17 cellular contexts compared by ENCODE assay signal in genomic region chr14:103544627-103545218, GRCh38. TPM values are rescaled to one million over a fixed set of nuclear protein-coding genes. Genes with fewer than 3 reads are reported as not detected.
DNase-seq lines count a peak whose midpoint lies in the region; ATAC-seq and TF ChIP-seq lines count a peak whose summit lies in the region.
"Had no signal": no experiment of that assay in that cellular context is flagged by ENCODE, and none has a peak within 500 bp of the region (broad histone marks: within the 10 kb centered on the region; RNA-seq: fewer than 3 reads in every experiment).

No MANE protein-coding gene starts in this region.

- no peaks in the 10 kb centered on the region for H3K9me3 ChIP-seq in lower lobe of right lung
- H3K9me3 ChIP-seq in stomach smooth muscle (ENCODE audit: control insufficient read depth in 2 of 2, low read length in 2 of 2) = no peaks in the 10 kb centered on the region
- H3K9me3 ChIP-seq: upper lobe of right lung had no signal

- H3K27ac Mint-ChIP-seq in brain = peak overlapping the region; percentile 97 to 100 (median 99)
- H3K27ac Mint-ChIP-seq: activated CD4-positive, alpha-beta memory T cell treated with anti-CD3 and anti-CD28 coated beads for 36 hours; activated naive CD8-positive, alpha-beta T cell; HFFc6 had no signal

- DNase-seq in Daoy (ENCODE audit: low read depth) (peak; percentile 4), lower lobe of right lung (no peak), NCI-H2081 (lab: John Stamatoyannopoulos, UW) (no peak), NCI-H2029 treated with DMSO at 0.1 percent for 48 hours (lab: John Stamatoyannopoulos, UW) (no peak), mesendoderm (no peak)
- DNase-seq: activated CD4-positive, alpha-beta memory T cell treated with anti-CD3 and anti-CD28 coated beads for 36 hours; HFFc6; naive B cell; NCI-H1048; NCI-H2081 treated with DMSO at 0.1 percent for 48 hours; T-helper 1 cell; upper lobe of right lung had no signal

- H2AK5ac ChIP-seq in mesendoderm (ENCODE audit: low read length) = no peak overlapping the region

- no peak overlapping the region for H2BK120ac ChIP-seq in mesendoderm (ENCODE audit: low read depth, low read length)

- H3K9me3 Mint-ChIP-seq in brain = no peaks in the 10 kb centered on the region
- H3K9me3 Mint-ChIP-seq: activated CD4-positive, alpha-beta memory T cell treated with anti-CD3 and anti-CD28 coated beads for 36 hours; HFFc6; naive B cell had no signal

- no peak overlapping the region for H3K4me3 ChIP-seq in lower lobe of right lung
- H3K4me3 ChIP-seq in stomach smooth muscle (ENCODE audit: low read length in 2 of 2) = no peak overlapping the region
- H3K4me3 ChIP-seq in mesendoderm (ENCODE audit: low read length) = no peak overlapping the region
- H3K4me3 ChIP-seq: lung, upper lobe of right lung had no signal

- peaks cover 3% of the 10 kb centered on the region for H3K27me3 Mint-ChIP-seq in brain
- H3K27me3 Mint-ChIP-seq: activated CD4-positive, alpha-beta memory T cell treated with anti-CD3 and anti-CD28 coated beads for 36 hours; activated naive CD8-positive, alpha-beta T cell; naive B cell had no signal

- H3K4me1 Mint-ChIP-seq in brain = peaks cover 57% of the 10 kb centered on the region

- no CpG with 5 or more reads among the region's 19 CpGs for WGBS in mesendoderm (ENCODE audit: extremely low coverage, insufficient coverage, low lambda C conversion rate)

- H3K27ac ChIP-seq in lower lobe of right lung (peak overlapping the region; percentile 18), stomach smooth muscle (ENCODE audit: low read length) (peak overlapping the region; percentile 75), mesendoderm (ENCODE audit: low read depth, low read length) (no peak overlapping the region)
- H3K27ac ChIP-seq: upper lobe of right lung had no signal

- H3K36me3 Mint-ChIP-seq in brain = no peaks in the 10 kb centered on the region
- H3K36me3 Mint-ChIP-seq: activated CD4-positive, alpha-beta memory T cell treated with anti-CD3 and anti-CD28 coated beads for 36 hours; activated naive CD8-positive, alpha-beta T cell; naive B cell had no signal

- no peaks in the 10 kb centered on the region for H3K79me2 ChIP-seq in mesendoderm (ENCODE audit: control insufficient read depth, insufficient read depth, low read length)

- no peak overlapping the region for H3K56ac ChIP-seq in mesendoderm (ENCODE audit: low read length)

- H3K4me1 ChIP-seq in lower lobe of right lung (peaks cover 57% of the 10 kb centered on the region), stomach smooth muscle (ENCODE audit: control insufficient read depth, insufficient read depth, low read length) (peaks cover 88% of the 10 kb centered on the region), mesendoderm (ENCODE audit: control insufficient read depth, low read depth, low read length) (peaks cover 7% of the 10 kb centered on the region)

- H3K36me3 ChIP-seq in lower lobe of right lung (no peaks in the 10 kb centered on the region), stomach smooth muscle (ENCODE audit: control insufficient read depth in 2 of 2, insufficient read depth in 2 of 2, low read length in 2 of 2) (no peaks in the 10 kb centered on the region), mesendoderm (ENCODE audit: control insufficient read depth, insufficient read depth, low read length) (no peaks in the 10 kb centered on the region)
- H3K36me3 ChIP-seq: upper lobe of right lung had no signal

- H3K4me3 Mint-ChIP-seq in brain = peak overlapping the region; percentile 64 to 75 (median 72)
- H3K4me3 Mint-ChIP-seq: activated CD4-positive, alpha-beta memory T cell treated with anti-CD3 and anti-CD28 coated beads for 36 hours; activated naive CD8-positive, alpha-beta T cell; HFFc6; naive B cell had no signal

- no peak overlapping the region for H2BK15ac ChIP-seq in mesendoderm (replicated peaks; ENCODE audit: low read depth)

- TF ChIP-seq CTCF in brain (conservative IDR thresholded peaks at IDR 0.05) (no peak), lower lobe of right lung (IDR thresholded peaks at IDR 0.05) (no peak)

- no peak overlapping the region for H3K4me2 ChIP-seq in mesendoderm (ENCODE audit: low read length)

- no peak overlapping the region for H3K23ac ChIP-seq in mesendoderm (ENCODE audit: low read length)

- intact Hi-C loops in lower lobe of right lung (cut with DNase I) = no loop called here

- H4K5ac ChIP-seq in mesendoderm (ENCODE audit: low read length) = no peak overlapping the region

- H3K9ac ChIP-seq in stomach smooth muscle (ENCODE audit: low read length in 2 of 2) (no peak overlapping the region), mesendoderm (ENCODE audit: low read length) (no peak overlapping the region)

- no peak for ATAC-seq in lower lobe of right lung
- ATAC-seq: esophagus mucosa, upper lobe of right lung had no signal

- H3K18ac ChIP-seq in mesendoderm (ENCODE audit: low read length) = no peak overlapping the region

- no peak overlapping the region for H4K8ac ChIP-seq in mesendoderm (ENCODE audit: low read depth, low read length)

- H3K4ac ChIP-seq in mesendoderm (ENCODE audit: low read depth, low read length) = no peak overlapping the region

- no peak overlapping the region for H2BK5ac ChIP-seq in mesendoderm (ENCODE audit: low read length)

- H3K79me1 ChIP-seq in mesendoderm (ENCODE audit: low read length) = no peaks in the 10 kb centered on the region

- H3K27me3 ChIP-seq in lower lobe of right lung (ENCODE audit: low read depth) (no peaks in the 10 kb centered on the region), stomach smooth muscle (ENCODE audit: control insufficient read depth in 1 of 2, insufficient read depth in 2 of 2, low read length in 2 of 2) (no peaks in the 10 kb centered on the region), mesendoderm (ENCODE audit: insufficient read depth, low read length, poor library complexity) (no peaks in the 10 kb centered on the region)
- H3K27me3 ChIP-seq: upper lobe of right lung had no signal

RNA-seq across cellular contexts. Expression of gene TRMT61A, which starts 15.7 kb away (rescaled TPM):
- total RNA-seq in Daoy (2014; rRNA removed; shearing (Covaris generic)) = 29.5 and 36.8 TPM in 2 replicates
- polyA plus RNA-seq in brain (ENCODE audit: insufficient read depth, low read depth, low replicate concordance) = 17.1 TPM
- 11.0 TPM for total RNA-seq in lower lobe of right lung
- 9.6 TPM for polyA plus RNA-seq in mesendoderm (2013, experiment 1 of 2)
- polyA plus RNA-seq in mesendoderm (2013, experiment 2 of 2) = 9.5 TPM

RNA-seq across cellular contexts. Expression of gene BAG5, which starts 17.7 kb away (rescaled TPM):
- total RNA-seq in Daoy (2014; rRNA removed; shearing (Covaris generic)) = 23.5 and 28.6 TPM in 2 replicates
- 19.6 TPM for polyA plus RNA-seq in brain (ENCODE audit: insufficient read depth, low read depth, low replicate concordance)
- total RNA-seq in lower lobe of right lung = 29.8 TPM
- polyA plus RNA-seq in mesendoderm (2013, experiment 1 of 2) = 22.9 TPM
- polyA plus RNA-seq in mesendoderm (2013, experiment 2 of 2) = 21.8 TPM

RNA-seq across cellular contexts. Expression of gene COA8, which starts 18.0 kb away (rescaled TPM):
- total RNA-seq in Daoy (2014; rRNA removed; shearing (Covaris generic)) = 29.4 and 48.2 TPM in 2 replicates
- 83.6 TPM for polyA plus RNA-seq in brain (ENCODE audit: insufficient read depth, low read depth, low replicate concordance)
- total RNA-seq in lower lobe of right lung = 33.0 TPM
- 27.1 TPM for polyA plus RNA-seq in mesendoderm (2013, experiment 1 of 2)
- 28.2 TPM for polyA plus RNA-seq in mesendoderm (2013, experiment 2 of 2)

RNA-seq across cellular contexts. Expression of gene CKB, which starts 22.1 kb away (rescaled TPM):
- 24.7 and 28.1 TPM in 2 replicates for total RNA-seq in Daoy (2014; rRNA removed; shearing (Covaris generic))
- polyA plus RNA-seq in brain (ENCODE audit: insufficient read depth, low read depth, low replicate concordance) = 2,462 TPM
- 115 TPM for total RNA-seq in lower lobe of right lung
- 162 TPM for polyA plus RNA-seq in mesendoderm (2013, experiment 1 of 2)
- 164 TPM for polyA plus RNA-seq in mesendoderm (2013, experiment 2 of 2)
